25 cellular contexts compared by ENCODE assay signal in genomic region chr4:3340038-3340702, GRCh38. TPM values are rescaled to one million over a fixed set of nuclear protein-coding genes. Genes with fewer than 3 reads are reported as not detected.
A peak's percentile ranks its signal among the peaks of the same experiment; 100 is the strongest.
DNase-seq lines count a peak whose midpoint lies in the region; ATAC-seq and TF ChIP-seq lines count a peak whose summit lies in the region.
"Had no signal": no experiment of that assay in that cellular context is flagged by ENCODE, and none has a peak within 500 bp of the region (broad histone marks: within the 10 kb centered on the region; RNA-seq: fewer than 3 reads in every experiment).

No MANE protein-coding gene starts in this region.

- no peak for TF ChIP-seq CTCF in type B pancreatic cell (conservative IDR thresholded peaks at IDR 0.05)

- H3K9ac ChIP-seq in mucosa of stomach (ENCODE audit: low read length): peak overlapping the region; percentile 23
- H3K9ac ChIP-seq: parathyroid adenoma had no signal

- no peaks in the 10 kb centered on the region for H3K27me3 ChIP-seq in mucosa of stomach (ENCODE audit: control insufficient read depth, insufficient read depth, low read length)

- H3K9me3 ChIP-seq in mucosa of stomach (ENCODE audit: control insufficient read depth, low read length): no peaks in the 10 kb centered on the region
- H3K9me3 ChIP-seq: left ventricle myocardium inferior, thoracic aorta had no signal

- H3K4me1 ChIP-seq in mucosa of stomach (ENCODE audit: control insufficient read depth, insufficient read depth, low read length): no peaks in the 10 kb centered on the region

- H3K4me3 Mint-ChIP-seq in type B pancreatic cell: no peak overlapping the region
- H3K4me3 Mint-ChIP-seq in activated T-cell treated with anti-CD3 and anti-CD28 coated beads, Interleukin-2, amount 50 U/mL, for 72 hours: no peak overlapping the region
- H3K4me3 Mint-ChIP-seq: CD8-positive, alpha-beta T cell; effector memory CD8-positive, alpha-beta T cell; nephron had no signal

- H3K9me3 Mint-ChIP-seq in type B pancreatic cell: no peaks in the 10 kb centered on the region
- no peaks in the 10 kb centered on the region for H3K9me3 Mint-ChIP-seq in activated T-cell treated with anti-CD3 and anti-CD28 coated beads, Interleukin-2, amount 50 U/mL, for 72 hours
- H3K9me3 Mint-ChIP-seq: CD8-positive, alpha-beta T cell; effector memory CD8-positive, alpha-beta T cell; nephron had no signal

- no peaks in the 10 kb centered on the region for H3K27me3 Mint-ChIP-seq in type B pancreatic cell
- H3K27me3 Mint-ChIP-seq in activated T-cell treated with anti-CD3 and anti-CD28 coated beads, Interleukin-2, amount 50 U/mL, for 72 hours (ENCODE audit: low read depth): no peaks in the 10 kb centered on the region
- H3K27me3 Mint-ChIP-seq: effector memory CD8-positive, alpha-beta T cell had no signal

- no peak for ATAC-seq in activated T-cell treated with anti-CD3 and anti-CD28 coated beads, Interleukin-2, amount 50 U/mL, for 72 hours (replicated peaks in 1 of 2)
- ATAC-seq: CD8-positive, alpha-beta T cell; effector memory CD8-positive, alpha-beta T cell; Right ventricle myocardium inferior had no signal

- H3K4me3 ChIP-seq in mucosa of stomach (ENCODE audit: low read length): no peak overlapping the region
- H3K4me3 ChIP-seq: coronary artery, left ventricle myocardium inferior, smooth muscle cell, thoracic aorta had no signal

- peaks cover 41% of the 10 kb centered on the region for H3K4me1 Mint-ChIP-seq in type B pancreatic cell (ENCODE audit: unreplicated experiment)
- H3K4me1 Mint-ChIP-seq in activated T-cell treated with anti-CD3 and anti-CD28 coated beads, Interleukin-2, amount 50 U/mL, for 72 hours (ENCODE audit: low read depth): peaks cover 9% of the 10 kb centered on the region

- peak overlapping the region; percentile 45 for H3K27ac Mint-ChIP-seq in type B pancreatic cell
- H3K27ac Mint-ChIP-seq in activated T-cell treated with anti-CD3 and anti-CD28 coated beads, Interleukin-2, amount 50 U/mL, for 72 hours: no peak overlapping the region
- H3K27ac Mint-ChIP-seq: CD8-positive, alpha-beta T cell; effector memory CD8-positive, alpha-beta T cell had no signal

- H3K36me3 ChIP-seq in mucosa of stomach (ENCODE audit: control insufficient read depth, insufficient read depth, low read length): no peaks in the 10 kb centered on the region
- H3K36me3 ChIP-seq: left ventricle myocardium inferior, thoracic aorta had no signal

- H3K36me3 Mint-ChIP-seq in type B pancreatic cell: peaks cover 9% of the 10 kb centered on the region
- H3K36me3 Mint-ChIP-seq in activated T-cell treated with anti-CD3 and anti-CD28 coated beads, Interleukin-2, amount 50 U/mL, for 72 hours (ENCODE audit: insufficient read depth in 2 of 2): no peaks in the 10 kb centered on the region
- H3K36me3 Mint-ChIP-seq: CD8-positive, alpha-beta T cell had no signal

- peak; percentile 32 for DNase-seq in activated CD8-positive, alpha-beta memory T cell treated with anti-CD3 and anti-CD28 coated beads for 24 hours
- DNase-seq in activated CD8-positive, alpha-beta memory T cell treated with anti-CD3 and anti-CD28 coated beads, Interleukin-2, amount 50 U/mL, for 4 hours: no peak
- peak; percentile 47 for DNase-seq in activated CD8-positive, alpha-beta memory T cell treated with anti-CD3 and anti-CD28 coated beads, Interleukin-2, amount 50 U/mL, for 48 hours
- DNase-seq in type B pancreatic cell (ENCODE audit: extremely low spot score, unreplicated experiment) (no peak), SKM-1 treated with dmso at 0.1 percent for 144 hours (lab: John Stamatoyannopoulos, UW; ENCODE audit: unreplicated experiment) (no peak), SW480 (ENCODE audit: low spot score) (no peak)
- DNase-seq in activated T-cell treated with anti-CD3 and anti-CD28 coated beads, Interleukin-2, amount 50 U/mL, for 72 hours: no peak
- DNase-seq: activated CD4-positive, alpha-beta T cell treated with anti-CD3 and anti-CD28 coated beads for 48 hours; activated T-cell treated with anti-CD3 and anti-CD28 coated beads, Interleukin-2, amount 50 U/mL, for 48 hours; effector memory CD8-positive, alpha-beta T cell; erythroblast; KG1; left ventricle myocardium inferior; NCI-H1694 treated with DMSO at 0.1 percent for 48 hours; NCI-H226; stimulated activated CD4-positive, alpha-beta T cell treated with anti-CD3 and anti-CD28 coated beads, Interleukin-1b, Interleukin-23, amount 100 ng/mL, for 48 hours; stimulated activated naive CD4-positive, alpha-beta T cell treated with Interleukin-2 at 50 U/mL for 16 hours had no signal

RNA-seq across cellular contexts. Expression of gene RGS12, which starts 47.3 kb away (rescaled TPM):
- total RNA-seq in type B pancreatic cell (ENCODE audit: low replicate concordance): 35.7 and 67.5 TPM in 2 replicates
- 10 to 100 TPM; 16.9 to 18.5 TPM for total RNA-seq in activated T-cell treated with anti-CD3 and anti-CD28 coated beads, Interleukin-2, amount 50 U/mL, for 72 hours

Comparison
In these comparisons a context has a peak if more than half of its experiments do, and no peak if none do; other contexts are left out.
1. DNase-seq: peak in activated CD8-positive, alpha-beta memory T cell treated with anti-CD3 and anti-CD28 coated beads for 24 hours (single experiment) and activated CD8-positive, alpha-beta memory T cell treated with anti-CD3 and anti-CD28 coated beads, Interleukin-2, amount 50 U/mL, for 48 hours (single experiment); none in activated CD8-positive, alpha-beta memory T cell treated with anti-CD3 and anti-CD28 coated beads, Interleukin-2, amount 50 U/mL, for 4 hours (single experiment), type B pancreatic cell (single experiment), activated T-cell treated with anti-CD3 and anti-CD28 coated beads, Interleukin-2, amount 50 U/mL, for 72 hours (0 of 2), SKM-1 treated with dmso at 0.1 percent for 144 hours (single experiment) and SW480 (single experiment).